Comparison of ENCODE assay signal across 19 cellular contexts in the genomic region with DNA sequence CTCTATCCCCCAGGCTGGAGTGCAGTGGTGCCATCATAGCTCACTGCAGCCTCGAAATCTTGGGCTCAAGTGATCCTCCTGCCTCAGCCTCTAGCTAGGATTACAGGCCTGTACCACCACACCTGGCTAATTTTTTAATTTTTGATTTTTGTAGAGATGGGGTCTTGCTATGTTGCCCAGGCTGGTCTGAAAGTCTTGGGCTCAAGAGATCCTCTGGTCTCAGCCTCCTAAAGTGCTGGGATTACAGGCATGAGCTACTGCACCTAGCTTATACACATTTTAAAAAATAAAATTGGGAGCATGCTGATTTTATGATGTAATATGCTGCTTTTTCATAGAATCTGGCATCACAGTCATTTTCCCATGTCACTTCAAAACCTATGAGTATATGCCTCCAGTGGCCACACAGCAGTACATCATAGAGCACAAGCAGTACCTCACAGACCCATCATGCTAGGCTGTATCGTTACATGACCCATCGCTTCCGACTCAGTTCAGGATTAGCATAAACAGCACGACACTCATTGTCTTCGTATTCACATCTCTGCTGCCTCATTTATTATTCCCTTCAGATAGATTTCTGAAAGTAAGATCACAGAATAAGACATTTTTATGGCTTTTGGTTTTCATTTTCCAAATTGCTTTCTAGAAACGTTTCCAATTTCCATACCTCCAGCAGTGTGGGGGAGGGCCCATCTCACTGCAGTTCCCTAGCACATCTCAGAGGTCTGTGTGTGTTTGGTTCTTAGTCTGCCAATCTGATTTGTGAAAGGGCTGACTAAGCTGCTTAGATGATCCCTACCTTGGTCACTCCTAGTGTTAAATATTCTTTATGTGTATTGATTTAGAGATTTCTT. TPM values are rescaled to one million over a fixed set of nuclear protein-coding genes. Genes with fewer than 3 reads are reported as not detected.
DNase-seq lines count a peak whose midpoint lies in the region; ATAC-seq, FAIRE-seq and TF ChIP-seq lines count a peak whose summit lies in the region.
"Had no signal": no experiment of that assay in that cellular context is flagged by ENCODE, and none has a peak within 500 bp of the region (broad histone marks: within the 10 kb centered on the region; RNA-seq: fewer than 3 reads in every experiment).

No MANE protein-coding gene starts in this region.

- no peaks in the 10 kb centered on the region; the same call in 1 of the 2 replicates for H3K9me3 ChIP-seq in AG04450 (ENCODE audit: control insufficient read depth, insufficient read depth, low read length)
- H3K9me3 ChIP-seq in pancreas: no peaks in the 10 kb centered on the region
- H3K9me3 ChIP-seq: BLaER1 treated with 17β-estradiol and CSF1 and Interleukin-3, amounts not matched to agents 10 nM and 100 nM; MG63; SJCRH30; upper lobe of right lung had no signal

- DNase-seq in AG04450 (ENCODE audit: low read depth, low spot score) (no peak), NCI-H69 (lab: John Stamatoyannopoulos, UW) (peak; percentile 60), foreskin keratinocyte (no peak), pancreas (no peak), activated gamma-delta T cell treated with Interleukin-2 at 50 U/mL for 16 hours (no peak)
- DNase-seq: activated CD4-positive, alpha-beta T cell treated with anti-CD3 and anti-CD28 coated beads, Interleukin-2, amount 50 U/mL, for 4 hours; activated T-cell treated with anti-CD3 and anti-CD28 coated beads, Interleukin-2, amount 50 U/mL, for 72 hours; central memory CD4-positive, alpha-beta T cell; EL; islet precursor cell; MG63; midbrain; SJCRH30; T1000; upper lobe of right lung had no signal

- H3K27me3 ChIP-seq in AG04450 (ENCODE audit: control insufficient read depth, insufficient read depth, low read length): peaks cover 4% of the 10 kb centered on the region
- no peaks in the 10 kb centered on the region for H3K27me3 ChIP-seq in foreskin keratinocyte
- no peaks in the 10 kb centered on the region for H3K27me3 ChIP-seq in pancreas
- H3K27me3 ChIP-seq: BLaER1 treated with 17β-estradiol and CSF1 and Interleukin-3, amounts not matched to agents 10 nM and 100 nM; MG63; SJCRH30; upper lobe of right lung had no signal

- ATAC-seq in foreskin keratinocyte: peak; percentile 42
- ATAC-seq in pancreas: no peak
- no peak for ATAC-seq in GM18868 (IDR thresholded peaks at IDR 0.05; ENCODE audit: unreplicated experiment)
- ATAC-seq: activated T-cell treated with anti-CD3 and anti-CD28 coated beads, Interleukin-2, amount 50 U/mL, for 72 hours; upper lobe of right lung had no signal

- CTCF ChIA-PET in AG04450 (lab: Charles Lee): no interaction called here

- 78 to 81% methylated on average over 7 of the region's 7 CpGs for WGBS in pancreas, 2 donors

- H3K4me3 ChIP-seq in AG04450 (ENCODE audit: low read depth, low read length) (no peak overlapping the region), pancreas (no peak overlapping the region)
- H3K4me3 ChIP-seq: BLaER1 treated with 17β-estradiol and CSF1 and Interleukin-3, amounts not matched to agents 10 nM and 100 nM; MG63; SJCRH30; upper lobe of right lung had no signal

- H3K4me1 ChIP-seq in foreskin keratinocyte (no peaks in the 10 kb centered on the region), pancreas (no peaks in the 10 kb centered on the region)
- H3K4me1 ChIP-seq: SJCRH30, upper lobe of right lung had no signal

- H3K36me3 ChIP-seq in pancreas: no peaks in the 10 kb centered on the region
- H3K36me3 ChIP-seq: BLaER1 treated with 17β-estradiol and CSF1 and Interleukin-3, amounts not matched to agents 10 nM and 100 nM; MG63; SJCRH30; upper lobe of right lung had no signal

- POLR2A ChIA-PET in AG04450 (lab: Yijun Ruan, JAX): interaction anchor here (0.6 kb wide), 1 partner anchor 48 kb away, joined by 4 read pairs; no protein-coding TSS in a partner anchor

- TF ChIP-seq CTCF in AG04450 (IDR thresholded peaks at IDR 0.05; ENCODE audit: low read depth, low read length) (0 out of 2 replicates have a peak, but pooled peaks have one; percentile 4), GM12872 (IDR thresholded peaks at IDR 0.05; ENCODE audit: insufficient read depth, low read depth, low read length) (peak; percentile 32; the same call in 1 of the 3 replicates), foreskin keratinocyte (conservative IDR thresholded peaks at IDR 0.05) (no peak), pancreas (IDR thresholded peaks at IDR 0.05) (no peak)

- FAIRE-seq in pancreas (lab: Jason Lieb, UNC): no peak
- FAIRE-seq: endometrium had no signal

- intact Hi-C loops in pancreas (cut with DNase I): no loop called here

- H3K27ac ChIP-seq in AG04450 (ENCODE audit: low read depth, low read length): no peak overlapping the region
- no peak overlapping the region for H3K27ac ChIP-seq in foreskin keratinocyte
- H3K27ac ChIP-seq in pancreas: no peak overlapping the region
- H3K27ac ChIP-seq: BLaER1 treated with 17β-estradiol and CSF1 and Interleukin-3, amounts not matched to agents 10 nM and 100 nM; SJCRH30; upper lobe of right lung had no signal

RNA-seq across cellular contexts. Expression of a gene that starts 36.0 kb away (rescaled TPM):
- 3.2 and 4.3 TPM in 2 replicates for polyA plus RNA-seq in AG04450 (2011; rRNA removed)
- polyA minus RNA-seq in AG04450 (2011; rRNA and poly(A)+ RNA removed): 2.5 and 4.0 TPM in 2 replicates
- total RNA-seq in foreskin keratinocyte: 10.4 and 11.6 TPM in 2 replicates
- 2.8 and 3.7 TPM in 2 replicates for polyA plus RNA-seq in foreskin keratinocyte
- 1 to 10 TPM in 5 of 6 donors, under 1 TPM in 1; 0.97 to 3.1 (median 1.4) TPM for total RNA-seq in pancreas
- 1 to 10 TPM; 1.7 to 4.6 TPM for polyA plus RNA-seq in pancreas

RNA-seq across cellular contexts. Expression of a gene that starts 55.1 kb away (rescaled TPM):
- polyA plus RNA-seq in AG04450 (2011; rRNA removed) (not detected in 2 replicates), foreskin keratinocyte (not detected in 2 replicates), pancreas (1 to 10 TPM in 1 of 2 donors, under 1 TPM in 1; 0.76 to 6.9 TPM)
- not detected in 2 replicates for polyA minus RNA-seq in AG04450 (2011; rRNA and poly(A)+ RNA removed)
- total RNA-seq in foreskin keratinocyte (not detected in 2 replicates), pancreas (1 to 10 TPM in 1 of 6 donors, not detected in 5; 4.2 TPM)
- total RNA-seq: activated T-cell treated with anti-CD3 and anti-CD28 coated beads, Interleukin-2, amount 50 U/mL, for 72 hours; upper lobe of right lung had no signal

Comparison
In these comparisons a context has a peak if more than half of its experiments do, and no peak if none do; other contexts are left out.
1. CTCF ChIP-seq: peak in AG04450 (single experiment) and GM12872 (single experiment); none in foreskin keratinocyte (single experiment) and pancreas (0 of 4).